19 cellular contexts compared by ENCODE assay signal in the genomic region with DNA sequence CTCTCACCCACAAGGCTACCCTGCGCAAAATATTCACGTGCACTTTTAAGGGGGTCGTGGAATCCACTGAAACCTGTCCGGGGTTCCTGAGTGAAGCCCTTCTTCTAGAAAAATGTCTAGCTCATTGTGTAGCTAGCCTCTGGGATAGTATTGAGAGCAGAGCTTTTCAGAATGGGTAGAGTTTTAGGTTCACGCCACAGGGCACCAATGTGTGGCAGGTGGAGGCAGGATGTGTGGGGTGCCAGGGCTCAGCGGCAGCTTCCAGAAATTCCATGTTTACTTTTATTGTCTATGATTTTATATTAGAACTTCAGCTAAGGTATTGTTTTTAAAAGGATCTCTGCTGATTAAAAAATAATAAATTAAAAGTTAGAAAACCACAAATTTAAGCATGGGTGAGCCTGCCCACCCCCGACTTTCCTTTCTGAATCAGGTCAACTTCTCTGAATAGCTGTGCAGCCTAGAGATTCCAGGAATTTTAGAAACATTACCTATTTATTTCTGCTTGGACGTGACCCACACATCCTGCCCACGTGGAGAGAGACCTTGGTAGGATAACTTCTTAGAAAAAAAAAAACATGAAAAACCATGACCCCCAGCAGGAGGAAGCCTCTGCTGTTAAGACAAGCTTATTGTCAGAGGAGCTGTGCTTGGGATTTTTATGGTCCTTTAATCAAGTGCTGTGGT.
"Had no signal": no experiment of that assay in that cellular context is flagged by ENCODE, and none has a peak within 500 bp of the region (broad histone marks: within the 10 kb centered on the region; RNA-seq: fewer than 3 reads in every experiment).

No MANE protein-coding gene starts in this region.

- H3K27ac ChIP-seq: esophagus squamous epithelium, parathyroid adenoma, SJSA1 had no signal

- DNase-seq: activated CD4-positive, alpha-beta T cell treated with anti-CD3 and anti-CD28 coated beads for 4 hours; activated CD8-positive, alpha-beta memory T cell treated with anti-CD3 and anti-CD28 coated beads for 24 hours; activated gamma-delta T cell treated with Interleukin-2 at 50 U/mL for 16 hours; anterior cingulate cortex; dermis blood vessel endothelial cell; effector memory CD4-positive, alpha-beta T cell; esophagus squamous epithelium; stimulated activated CD4-positive, alpha-beta T cell treated with anti-CD3 and anti-CD28 coated beads, Interleukin-4, amount 100 ng/mL, for 24 hours had no signal

- H3K27me3 ChIP-seq: esophagus squamous epithelium, SJSA1 had no signal

- H3K9ac ChIP-seq: parathyroid adenoma had no signal

- H3K4me1 Mint-ChIP-seq: brain; central memory CD8-positive, alpha-beta T cell; mesothelial cell of epicardium had no signal

- ATAC-seq: natural killer cell treated with Interleukin-12 subunit alpha and Interleukin-12 subunit beta and Interleukin-15 and Interleukin-18, amount 100 ng/mL, for 72 hours; sciatic nerve; stimulated activated memory B cell treated with anti-CD40 and anti-IgM and Interleukin-4, amounts not matched to agents 10 μg/mL and 1 μg/mL and 100 μg/mL, for 72 hours had no signal

- H3K27ac Mint-ChIP-seq: brain; mesothelial cell of epicardium; natural killer cell treated with Interleukin-12 subunit alpha and Interleukin-12 subunit beta and Interleukin-15 and Interleukin-18, amount 100 ng/mL, for 72 hours; stimulated activated memory B cell treated with anti-CD40 and anti-IgM and Interleukin-4, amounts not matched to agents 10 μg/mL and 1 μg/mL and 100 μg/mL, for 72 hours; T-helper 1 cell treated with Interleukin-12 subunit alpha and Interleukin-12 subunit beta and Interleukin-4 antibody, amounts not matched to agents 30 μg/mL and 1 μg/mL, for 36 hours had no signal

- H3K9me3 Mint-ChIP-seq: central memory CD8-positive, alpha-beta T cell; mesothelial cell of epicardium; natural killer cell treated with Interleukin-12 subunit alpha and Interleukin-12 subunit beta and Interleukin-15 and Interleukin-18, amount 100 ng/mL, for 72 hours; stimulated activated memory B cell treated with anti-CD40 and anti-IgM and Interleukin-4, amounts not matched to agents 10 μg/mL and 1 μg/mL and 100 μg/mL, for 72 hours; T-helper 1 cell treated with Interleukin-12 subunit alpha and Interleukin-12 subunit beta and Interleukin-4 antibody, amounts not matched to agents 30 μg/mL and 1 μg/mL, for 36 hours had no signal

- H3K4me1 ChIP-seq: esophagus squamous epithelium, parathyroid adenoma, SJSA1 had no signal

- H3K9me3 ChIP-seq: esophagus squamous epithelium had no signal

- H3K27me3 Mint-ChIP-seq: central memory CD8-positive, alpha-beta T cell; natural killer cell treated with Interleukin-12 subunit alpha and Interleukin-12 subunit beta and Interleukin-15 and Interleukin-18, amount 100 ng/mL, for 72 hours; stimulated activated memory B cell treated with anti-CD40 and anti-IgM and Interleukin-4, amounts not matched to agents 10 μg/mL and 1 μg/mL and 100 μg/mL, for 72 hours had no signal

- H3K4me2 ChIP-seq: smooth muscle cell had no signal

- H3K4me3 Mint-ChIP-seq: brain; central memory CD8-positive, alpha-beta T cell; mesothelial cell of epicardium; natural killer cell treated with Interleukin-12 subunit alpha and Interleukin-12 subunit beta and Interleukin-15 and Interleukin-18, amount 100 ng/mL, for 72 hours; stimulated activated memory B cell treated with anti-CD40 and anti-IgM and Interleukin-4, amounts not matched to agents 10 μg/mL and 1 μg/mL and 100 μg/mL, for 72 hours; T-helper 1 cell treated with Interleukin-12 subunit alpha and Interleukin-12 subunit beta and Interleukin-4 antibody, amounts not matched to agents 30 μg/mL and 1 μg/mL, for 36 hours had no signal

- H2AFZ ChIP-seq: parathyroid adenoma had no signal

- H3K36me3 Mint-ChIP-seq: natural killer cell treated with Interleukin-12 subunit alpha and Interleukin-12 subunit beta and Interleukin-15 and Interleukin-18, amount 100 ng/mL, for 72 hours; stimulated activated memory B cell treated with anti-CD40 and anti-IgM and Interleukin-4, amounts not matched to agents 10 μg/mL and 1 μg/mL and 100 μg/mL, for 72 hours had no signal

- H3K4me3 ChIP-seq: esophagus squamous epithelium, lung, SJSA1, smooth muscle cell had no signal
